Comparison of ENCODE assay signal across 9 cellular contexts in the genomic region with DNA sequence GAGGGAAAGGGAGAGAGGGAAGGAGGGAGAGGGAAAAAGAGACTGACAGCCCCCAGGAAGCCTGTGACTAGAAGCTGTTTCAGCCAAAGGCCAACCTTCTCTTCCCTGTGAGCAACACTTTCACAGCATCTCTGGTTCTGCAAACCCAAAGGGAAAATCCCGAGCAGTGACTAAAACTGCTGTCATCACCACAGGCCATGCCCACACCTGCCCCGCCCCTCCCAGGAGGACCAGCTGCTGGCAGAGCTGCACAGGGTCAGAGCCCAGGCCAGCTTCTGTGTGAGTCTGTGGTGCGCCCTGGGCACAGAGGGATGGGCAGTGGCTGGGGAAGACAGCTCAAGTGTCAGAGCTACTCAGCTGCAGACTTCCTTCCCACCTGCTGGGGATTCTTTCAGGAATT.
DNase-seq lines count a peak whose midpoint lies in the region; ATAC-seq, FAIRE-seq and TF ChIP-seq lines count a peak whose summit lies in the region.
"Had no signal": no experiment of that assay in that cellular context is flagged by ENCODE, and none has a peak within 500 bp of the region (broad histone marks: within the 10 kb centered on the region; RNA-seq: fewer than 3 reads in every experiment).

No MANE protein-coding gene starts in this region.

- H4K91ac ChIP-seq in IMR-90 (ENCODE audit: insufficient read depth, low read depth, low read length) (no peak overlapping the region), neuronal stem cell (ENCODE audit: low read depth, low read length, poor library complexity) (no peak overlapping the region)

- no TSS peak for BruUV-seq in IMR-90 (replicated peaks; lab: Mats Ljungman, UMichigan)

- no peaks in the 10 kb centered on the region for H3K9me1 ChIP-seq in IMR-90 (ENCODE audit: insufficient read depth, low read length)

- WGBS in IMR-90 (ENCODE audit: extremely low coverage in 2 of 2, insufficient read length in 1 of 2), 2 experiments, result no CpG with 5 or more reads among the region's 3 CpGs
- WGBS in neuronal stem cell (ENCODE audit: extremely low coverage in 2 of 2, insufficient read length in 2 of 2, insufficient replicate concordance in 1 of 2), 2 donors, result no CpG with 5 or more reads among the region's 3 CpGs

- in situ Hi-C loops in ACHN (cut with HindIII; ENCODE audit: low pct_ligation_motif_present, low pct_unique_long_range_greater_than_20kb, low sequenced_read_pairs) (no loop called here), IMR-90 (cut with MboI; ENCODE audit: low sequenced_read_pairs) (no loop called here)

- H3K4me1 ChIP-seq in IMR-90 (ENCODE audit: control insufficient read depth, insufficient read depth, low read length) (peaks cover 6% of the 10 kb centered on the region), astrocyte (ENCODE audit: insufficient read depth, low read length) (peaks cover 12% of the 10 kb centered on the region), neuronal stem cell (ENCODE audit: control insufficient read depth in 2 of 2, insufficient read depth in 1 of 2, low read depth in 1 of 2, low read length in 2 of 2) (peaks cover 13 to 23% of the 10 kb centered on the region in 2 donors)

- peaks cover 11% of the 10 kb centered on the region for H3K4me1 Mint-ChIP-seq in astrocyte (ENCODE audit: low read depth, unreplicated experiment)

- H3K9ac ChIP-seq in IMR-90 (ENCODE audit: low read depth, low read length) (no peak overlapping the region), astrocyte (ENCODE audit: low read length) (peak overlapping the region; percentile 57), neuronal stem cell (ENCODE audit: low read depth, low read length, poor library complexity) (peak overlapping the region; percentile 34)

- H3K27ac ChIP-seq in IMR-90 (ENCODE audit: insufficient read depth, low read length) (no peak overlapping the region), astrocyte (ENCODE audit: low read depth, low read length) (no peak overlapping the region), neuronal stem cell (replicated peaks; ENCODE audit: low read length) (no peak overlapping the region)
- H3K27ac ChIP-seq: skin epidermis had no signal

- intact Hi-C loops in IMR-90 (cut with micrococcal nuclease), result no loop called here

- dilution Hi-C loops in IMR-90 (cut with HindIII; ENCODE audit: low sequenced_read_pairs, unreplicated experiment), result no loop called here

- no peaks in the 10 kb centered on the region for H3K36me3 Mint-ChIP-seq in astrocyte (ENCODE audit: low read depth, unreplicated experiment)

- no peak overlapping the region for H3K4ac ChIP-seq in IMR-90 (ENCODE audit: low read depth, low read length)
- no peak overlapping the region for H3K4ac ChIP-seq in neuronal stem cell (ENCODE audit: low read length)

- H3K36me3 ChIP-seq in IMR-90 (ENCODE audit: control insufficient read depth, insufficient read depth, low read length), result no peaks in the 10 kb centered on the region
- H3K36me3 ChIP-seq in astrocyte (ENCODE audit: insufficient read depth, low read length), result no peaks in the 10 kb centered on the region
- H3K36me3 ChIP-seq in neuronal stem cell (replicated peaks in 1 of 2; ENCODE audit: control insufficient read depth in 2 of 2, insufficient read depth in 2 of 2, low read length in 2 of 2), result no peaks in the 10 kb centered on the region

- H3K27me3 Mint-ChIP-seq in astrocyte (ENCODE audit: low read depth, unreplicated experiment), result peaks cover 16% of the 10 kb centered on the region

- H4K20me1 ChIP-seq in IMR-90 (ENCODE audit: insufficient read depth, low read length) (no peaks in the 10 kb centered on the region), astrocyte (ENCODE audit: insufficient read depth, low read length) (no peaks in the 10 kb centered on the region)

- no peak overlapping the region for H3K27ac Mint-ChIP-seq in astrocyte (ENCODE audit: unreplicated experiment)

- H3K14ac ChIP-seq in IMR-90 (replicated peaks; ENCODE audit: low read depth, low read length), result no peak overlapping the region
- H3K14ac ChIP-seq in neuronal stem cell (ENCODE audit: low read length), result no peak overlapping the region

- H3K23ac ChIP-seq in IMR-90 (ENCODE audit: low read depth, low read length) (no peak overlapping the region; the same call in 1 of the 2 replicates), neuronal stem cell (ENCODE audit: low read depth, low read length, poor library complexity) (no peak overlapping the region)

- TF ChIP-seq RAD21 in IMR-90 (IDR thresholded peaks at IDR 0.05; ENCODE audit: low read length), result no peak

- peak; percentile 80 for DNase-seq in ACHN
- peak; percentile 77 for DNase-seq in IMR-90
- DNase-seq in astrocyte (ENCODE audit: low read depth), result peak; percentile 53
- no peak for DNase-seq in neuronal stem cell (ENCODE audit: low spot score)
- DNase-seq in ecto neural progenitor cell (ENCODE audit: low spot score), result no peak

- POLR2A ChIA-PET in IMR-90 (lab: Charles Lee; ENCODE audit: unreplicated experiment), result no interaction called here

- no peak overlapping the region for H2BK5ac ChIP-seq in IMR-90 (ENCODE audit: low read depth, low read length, poor library complexity, severe bottlenecking)
- H2BK5ac ChIP-seq in neuronal stem cell (ENCODE audit: low read length), result no peak overlapping the region

- H3K56ac ChIP-seq in IMR-90 (ENCODE audit: extremely low read depth, insufficient read depth, low read length), result no peak overlapping the region

- ATAC-seq in IMR-90 (ENCODE audit: low read depth), result peak; percentile 67
- no peak for ATAC-seq in GM21786 (IDR thresholded peaks at IDR 0.05; ENCODE audit: unreplicated experiment)
- ATAC-seq in GM19351 (IDR thresholded peaks at IDR 0.05; ENCODE audit: unreplicated experiment), result no peak
- no peak for ATAC-seq in HG02981 (IDR thresholded peaks at IDR 0.05; ENCODE audit: unreplicated experiment)

- H2AFZ ChIP-seq in IMR-90 (replicated peaks; ENCODE audit: low read length, poor library complexity) (no peak overlapping the region), astrocyte (ENCODE audit: low read depth, low read length) (peak overlapping the region; percentile 15), neuronal stem cell (ENCODE audit: low read length) (peak overlapping the region; percentile 19)

- H3K9me3 Mint-ChIP-seq in astrocyte (ENCODE audit: unreplicated experiment), result peaks cover 11% of the 10 kb centered on the region

- H3K18ac ChIP-seq in IMR-90 (ENCODE audit: low read depth, low read length) (no peak overlapping the region), neuronal stem cell (ENCODE audit: low read length) (no peak overlapping the region)

- TF ChIP-seq CTCF in IMR-90 (conservative IDR thresholded peaks at IDR 0.05; ENCODE audit: low read depth, low read length) (no peak), astrocyte (IDR thresholded peaks at IDR 0.05; ENCODE audit: insufficient read depth, low read depth, low read length) (no peak)

- H3K79me1 ChIP-seq in IMR-90 (ENCODE audit: low read depth in 1 of 2, low read length in 2 of 2), result no peaks in the 10 kb centered on the region
- H3K79me1 ChIP-seq in neuronal stem cell (ENCODE audit: low read depth, low read length), result no peaks in the 10 kb centered on the region

- H3K27me3 ChIP-seq in IMR-90 (ENCODE audit: control insufficient read depth, insufficient read depth, low read length) (peaks cover 20% of the 10 kb centered on the region), astrocyte (ENCODE audit: insufficient read depth, low read length) (peaks cover 20% of the 10 kb centered on the region), neuronal stem cell (ENCODE audit: control insufficient read depth in 3 of 3, insufficient read depth in 3 of 3, low read depth in 1 of 3, low read length in 3 of 3) (peaks cover 0 to 12% (median 0%) of the 10 kb centered on the region in 3 experiments)

- H2BK20ac ChIP-seq in IMR-90 (ENCODE audit: low read depth, low read length), result no peak overlapping the region

- TF ChIP-seq POLR2A in IMR-90 (IDR thresholded peaks at IDR 0.05; ENCODE audit: low read depth, low read length), result no peak

- no peaks in the 10 kb centered on the region for H3K79me2 ChIP-seq in astrocyte (ENCODE audit: insufficient read depth, low read length)

- H3K9me3 ChIP-seq in IMR-90 (ENCODE audit: control insufficient read depth, insufficient read depth, low read length), result peaks cover 2% of the 10 kb centered on the region; the same call in 1 of the 2 replicates
- H3K9me3 ChIP-seq in astrocyte (ENCODE audit: insufficient read depth, low read depth, low read length), result peaks cover 5% of the 10 kb centered on the region
- peaks cover 0 to 3% of the 10 kb centered on the region in 2 donors for H3K9me3 ChIP-seq in neuronal stem cell (replicated peaks in 1 of 2; ENCODE audit: control insufficient read depth in 2 of 2, insufficient read depth in 1 of 2, low read depth in 1 of 2, low read length in 2 of 2)

- H3K4me3 Mint-ChIP-seq in astrocyte (ENCODE audit: unreplicated experiment), result no peak overlapping the region

- H2BK120ac ChIP-seq in IMR-90 (ENCODE audit: low read depth, low read length) (no peak overlapping the region), neuronal stem cell (ENCODE audit: low read depth, low read length) (no peak overlapping the region)

- H3K4me3 ChIP-seq in IMR-90 (ENCODE audit: insufficient read depth, low read depth, low read length), result no peak overlapping the region
- H3K4me3 ChIP-seq in astrocyte (ENCODE audit: insufficient read depth, low read depth, low read length), result no peak overlapping the region
- H3K4me3 ChIP-seq in neuronal stem cell (ENCODE audit: low read length in 2 of 2), result no peak overlapping the region
- H3K4me3 ChIP-seq: skin epidermis had no signal

- H2BK12ac ChIP-seq in neuronal stem cell (ENCODE audit: low read length), result no peak overlapping the region

- no peak overlapping the region for H4K5ac ChIP-seq in IMR-90 (ENCODE audit: low read depth, low read length)

- no peak overlapping the region for H2AK9ac ChIP-seq in IMR-90 (replicated peaks; ENCODE audit: low read depth, low read length, poor library complexity)

- H3K4me2 ChIP-seq in IMR-90 (ENCODE audit: low read depth, low read length), result no peak overlapping the region
- H3K4me2 ChIP-seq in astrocyte (ENCODE audit: low read length), result peak overlapping the region; percentile 65
- no peak overlapping the region for H3K4me2 ChIP-seq in neuronal stem cell (ENCODE audit: insufficient read depth, low read length, poor library complexity, severe bottlenecking)

- FAIRE-seq in astrocyte (lab: Jason Lieb, UNC), result no peak

- no peak overlapping the region for H2AK5ac ChIP-seq in IMR-90 (ENCODE audit: low read depth, low read length)
- no peak overlapping the region for H2AK5ac ChIP-seq in neuronal stem cell (ENCODE audit: low read depth, low read length)

- H2BK15ac ChIP-seq in IMR-90 (ENCODE audit: low read depth, low read length) (no peak overlapping the region), neuronal stem cell (ENCODE audit: low read length) (no peak overlapping the region)

- no peak overlapping the region for H4K8ac ChIP-seq in IMR-90 (ENCODE audit: low read depth in 2 of 2, low read length in 2 of 2)
- H4K8ac ChIP-seq in neuronal stem cell (ENCODE audit: low read depth, low read length), result no peak overlapping the region

- CTCF ChIA-PET in IMR-90 (lab: Yijun Ruan, JAX), result no interaction called here

TF ChIP-seq in IMR-90, 13 proteins besides CTCF, POLR2A, EP300 and RAD21 (continues in another document):
- no peak for TF ChIP-seq MXI1 (IDR thresholded peaks at IDR 0.05; ENCODE audit: borderline replicate concordance, low read depth, low read length)
- TF ChIP-seq RCOR1 (IDR thresholded peaks at IDR 0.05; ENCODE audit: insufficient replicate concordance, low read length), result no peak
- no peak for TF ChIP-seq SMC3 (IDR thresholded peaks at IDR 0.05; ENCODE audit: low read depth, low read length)
- TF ChIP-seq BHLHE40 (IDR thresholded peaks at IDR 0.05; ENCODE audit: low read depth, low read length), result no peak

Comparison
In these comparisons a context has a peak if more than half of its experiments do, and no peak if none do; other contexts are left out.
1. DNase-seq: peak in ACHN (single experiment), IMR-90 (single experiment) and astrocyte (single experiment); none in neuronal stem cell (single experiment) and ecto neural progenitor cell (single experiment).